1 cellular context compared by ENCODE assay signal in genomic region chr3:148600902-148601765, GRCh38.
TF ChIP-seq lines count a peak whose summit lies in the region.

No MANE protein-coding gene starts in this region.

TF ChIP-seq in HepG2, 621 proteins besides CTCF, POLR2A, EP300 and RAD21 (continued from another document and continues in another):
- TF ChIP-seq, protein P1, sequence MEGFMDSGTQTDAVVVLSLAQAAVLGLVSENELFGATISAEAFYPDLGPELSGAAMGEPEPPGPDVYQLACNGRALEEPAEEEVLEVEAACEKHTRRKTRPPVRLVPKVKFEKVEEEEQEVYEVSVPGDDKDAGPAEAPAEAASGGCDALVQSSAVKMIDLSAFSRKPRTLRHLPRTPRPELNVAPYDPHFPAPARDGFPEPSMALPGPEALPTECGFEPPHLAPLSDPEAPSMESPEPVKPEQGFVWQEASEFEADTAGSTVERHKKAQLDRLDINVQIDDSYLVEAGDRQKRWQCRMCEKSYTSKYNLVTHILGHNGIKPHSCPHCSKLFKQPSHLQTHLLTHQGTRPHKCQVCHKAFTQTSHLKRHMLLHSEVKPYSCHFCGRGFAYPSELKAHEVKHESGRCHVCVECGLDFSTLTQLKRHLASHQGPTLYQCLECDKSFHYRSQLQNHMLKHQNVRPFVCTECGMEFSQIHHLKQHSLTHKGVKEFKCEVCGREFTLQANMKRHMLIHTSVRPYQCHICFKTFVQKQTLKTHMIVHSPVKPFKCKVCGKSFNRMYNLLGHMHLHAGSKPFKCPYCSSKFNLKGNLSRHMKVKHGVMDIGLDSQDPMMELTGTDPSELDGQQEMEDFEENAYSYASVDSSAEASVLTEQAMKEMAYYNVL (CRISPR knock-in tag; IDR thresholded peaks at IDR 0.05; ENCODE audit: borderline replicate concordance) = peak; percentile 82; the same call in 1 of the 2 replicates
- TF ChIP-seq KAT7 (CRISPR knock-in tag; IDR thresholded peaks at IDR 0.05; ENCODE audit: borderline replicate concordance) (no peak), HDAC2 (CRISPR knock-in tag; IDR thresholded peaks at IDR 0.05) (peak; percentile 96), POLR2AphosphoS5 (IDR thresholded peaks at IDR 0.05; ENCODE audit: low read depth, low read length) (0 out of 2 replicates have a peak, but pooled peaks have one; percentile 31), ZNF784 (CRISPR knock-in tag; IDR thresholded peaks at IDR 0.05; ENCODE audit: borderline replicate concordance) (no peak), CBX5 (CRISPR knock-in tag; IDR thresholded peaks at IDR 0.05; ENCODE audit: borderline replicate concordance) (peak; percentile 75), ZBTB8A (CRISPR knock-in tag; IDR thresholded peaks at IDR 0.05; ENCODE audit: borderline replicate concordance, low read depth) (peak; percentile 10; the same call in 1 of the 2 replicates), BCL6 (CRISPR knock-in tag; IDR thresholded peaks at IDR 0.05) (peak; percentile 94), PTBP1 (IDR thresholded peaks at IDR 0.05; ENCODE audit: low read depth, low read length, poor library complexity, severe bottlenecking) (no peak), PAX8 (CRISPR knock-in tag; IDR thresholded peaks at IDR 0.05; ENCODE audit: borderline replicate concordance) (no peak), ZNF567 (CRISPR knock-in tag; IDR thresholded peaks at IDR 0.05; ENCODE audit: borderline replicate concordance) (no peak), ZNF589 (CRISPR knock-in tag; conservative IDR thresholded peaks at IDR 0.05) (no peak), KDM3A (CRISPR knock-in tag; IDR thresholded peaks at IDR 0.05; ENCODE audit: low read depth) (no peak), HHEX (CRISPR knock-in tag; IDR thresholded peaks at IDR 0.05) (peak; percentile 60; the same call in 1 of the 2 replicates), ZNF83 (CRISPR knock-in tag; IDR thresholded peaks at IDR 0.05; ENCODE audit: borderline replicate concordance) (no peak), ATF1 (CRISPR knock-in tag; IDR thresholded peaks at IDR 0.05) (no peak), TAF15 (IDR thresholded peaks at IDR 0.05; ENCODE audit: low read depth, low read length, poor library complexity, severe bottlenecking) (no peak), HNF4A (CRISPR knock-in tag; IDR thresholded peaks at IDR 0.05) (peak; percentile 96), PHF8 (CRISPR knock-in tag; IDR thresholded peaks at IDR 0.05) (peak; percentile 8; the same call in 1 of the 2 replicates), USF2 (IDR thresholded peaks at IDR 0.05; ENCODE audit: low read depth, low read length) (no peak), USF2 (CRISPR knock-in tag; IDR thresholded peaks at IDR 0.05; ENCODE audit: borderline replicate concordance) (no peak), MAZ (IDR thresholded peaks at IDR 0.05; ENCODE audit: borderline replicate concordance, low read depth, low read length) (no peak), MAZ (CRISPR knock-in tag; IDR thresholded peaks at IDR 0.05; ENCODE audit: low read depth) (no peak), RFX5 (IDR thresholded peaks at IDR 0.05; ENCODE audit: low read depth, low read length) (0 out of 2 replicates have a peak, but pooled peaks have one; percentile 23), GPN1 (CRISPR knock-in tag; IDR thresholded peaks at IDR 0.05; ENCODE audit: borderline replicate concordance) (no peak), FOXC1 (CRISPR knock-in tag; IDR thresholded peaks at IDR 0.05; ENCODE audit: borderline replicate concordance) (no peak), RXRB (CRISPR knock-in tag; IDR thresholded peaks at IDR 0.05; ENCODE audit: borderline replicate concordance) (peak; percentile 91), E2F5 (CRISPR knock-in tag; conservative IDR thresholded peaks at IDR 0.05) (no peak), YY1 (IDR thresholded peaks at IDR 0.05; ENCODE audit: insufficient read depth, insufficient replicate concordance, low read depth, low read length) (peak; percentile 76), RNF2 (conservative IDR thresholded peaks at IDR 0.05; ENCODE audit: low read depth) (no peak), ZNF460 (CRISPR knock-in tag; IDR thresholded peaks at IDR 0.05; ENCODE audit: borderline replicate concordance) (no peak), FOXM1 (CRISPR knock-in tag; IDR thresholded peaks at IDR 0.05) (no peak), ZNF552 (CRISPR knock-in tag; IDR thresholded peaks at IDR 0.05; ENCODE audit: borderline replicate concordance) (no peak), SP1 (IDR thresholded peaks at IDR 0.05) (no peak), SP1 (CRISPR knock-in tag; IDR thresholded peaks at IDR 0.05) (0 out of 2 replicates have a peak, but pooled peaks have one; percentile 24), ZNF251 (CRISPR knock-in tag; IDR thresholded peaks at IDR 0.05) (no peak), CENPX (CRISPR knock-in tag; IDR thresholded peaks at IDR 0.05) (no peak), ZNF547 (CRISPR knock-in tag; IDR thresholded peaks at IDR 0.05) (no peak), MIXL1 (CRISPR knock-in tag; IDR thresholded peaks at IDR 0.05) (peak; percentile 96), ZNF674 (CRISPR knock-in tag; IDR thresholded peaks at IDR 0.05; ENCODE audit: low read depth) (no peak), EEA1 (CRISPR knock-in tag; IDR thresholded peaks at IDR 0.05; ENCODE audit: borderline replicate concordance) (no peak), SNRNP70 (IDR thresholded peaks at IDR 0.05; ENCODE audit: low read depth, low read length) (no peak), NR0B2 (CRISPR knock-in tag; IDR thresholded peaks at IDR 0.05) (no peak), NPAS2 (CRISPR knock-in tag; IDR thresholded peaks at IDR 0.05; ENCODE audit: borderline replicate concordance) (no peak), NR2F2 (IDR thresholded peaks at IDR 0.05; ENCODE audit: borderline replicate concordance, low read depth) (peak; percentile 82), HOXA3 (CRISPR knock-in tag; IDR thresholded peaks at IDR 0.05) (peak; percentile 73), RELA (CRISPR knock-in tag; IDR thresholded peaks at IDR 0.05) (no peak), ELF1 (CRISPR knock-in tag; IDR thresholded peaks at IDR 0.05) (peak; percentile 64), THAP11 (CRISPR knock-in tag; IDR thresholded peaks at IDR 0.05) (peak; percentile 65), ZMAT3 (CRISPR knock-in tag; conservative IDR thresholded peaks at IDR 0.05) (no peak), ZNF629 (CRISPR knock-in tag; conservative IDR thresholded peaks at IDR 0.05) (no peak), ZSCAN22 (CRISPR knock-in tag; IDR thresholded peaks at IDR 0.05) (no peak)
- TF ChIP-seq, protein P2, sequence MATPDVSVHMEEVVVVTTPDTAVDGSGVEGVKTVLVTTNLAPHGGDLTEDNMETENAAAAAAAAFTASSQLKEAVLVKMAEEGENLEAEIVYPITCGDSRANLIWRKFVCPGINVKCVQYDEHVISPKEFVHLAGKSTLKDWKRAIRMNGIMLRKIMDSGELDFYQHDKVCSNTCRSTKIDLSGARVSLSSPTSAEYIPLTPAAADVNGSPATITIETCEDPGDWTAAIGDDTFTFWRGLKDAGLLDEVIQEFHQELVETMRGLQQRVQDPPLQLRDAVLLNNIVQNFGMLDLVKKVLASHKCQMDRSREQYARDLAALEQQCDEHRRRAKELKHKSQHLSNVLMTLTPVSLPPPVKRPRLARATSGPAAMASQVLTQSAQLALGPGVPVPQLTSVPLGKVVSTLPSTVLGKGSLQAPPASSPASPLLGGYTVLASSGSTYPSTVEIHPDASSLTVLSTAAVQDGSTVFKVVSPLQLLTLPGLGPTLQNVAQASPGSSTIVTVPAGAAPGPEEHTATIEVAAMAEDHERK (CRISPR knock-in tag; IDR thresholded peaks at IDR 0.05; ENCODE audit: low read depth) = no peak; the same call in 1 of the 2 replicates
- TF ChIP-seq, protein P3, sequence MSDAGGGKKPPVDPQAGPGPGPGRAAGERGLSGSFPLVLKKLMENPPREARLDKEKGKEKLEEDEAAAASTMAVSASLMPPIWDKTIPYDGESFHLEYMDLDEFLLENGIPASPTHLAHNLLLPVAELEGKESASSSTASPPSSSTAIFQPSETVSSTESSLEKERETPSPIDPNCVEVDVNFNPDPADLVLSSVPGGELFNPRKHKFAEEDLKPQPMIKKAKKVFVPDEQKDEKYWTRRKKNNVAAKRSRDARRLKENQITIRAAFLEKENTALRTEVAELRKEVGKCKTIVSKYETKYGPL (CRISPR knock-in tag; IDR thresholded peaks at IDR 0.05) = no peak
- TF ChIP-seq, protein P4, sequence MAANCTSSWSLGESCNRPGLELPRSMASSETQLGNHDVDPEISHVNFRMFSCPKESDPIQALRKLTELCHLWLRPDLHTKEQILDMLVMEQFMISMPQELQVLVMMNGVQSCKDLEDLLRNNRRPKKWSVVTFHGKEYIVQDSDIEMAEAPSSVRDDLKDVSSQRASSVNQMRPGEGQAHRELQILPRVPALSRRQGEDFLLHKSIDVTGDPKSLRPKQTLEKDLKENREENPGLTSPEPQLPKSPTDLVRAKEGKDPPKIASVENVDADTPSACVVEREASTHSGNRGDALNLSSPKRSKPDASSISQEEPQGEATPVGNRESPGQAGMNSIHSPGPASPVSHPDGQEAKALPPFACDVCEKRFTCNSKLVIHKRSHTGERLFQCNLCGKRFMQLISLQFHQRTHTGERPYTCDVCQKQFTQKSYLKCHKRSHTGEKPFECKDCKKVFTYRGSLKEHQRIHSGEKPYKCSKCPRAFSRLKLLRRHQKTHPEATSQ (CRISPR knock-in tag; IDR thresholded peaks at IDR 0.05; ENCODE audit: borderline replicate concordance) = peak; percentile 66; the same call in 1 of the 2 replicates
- TF ChIP-seq, protein P5, sequence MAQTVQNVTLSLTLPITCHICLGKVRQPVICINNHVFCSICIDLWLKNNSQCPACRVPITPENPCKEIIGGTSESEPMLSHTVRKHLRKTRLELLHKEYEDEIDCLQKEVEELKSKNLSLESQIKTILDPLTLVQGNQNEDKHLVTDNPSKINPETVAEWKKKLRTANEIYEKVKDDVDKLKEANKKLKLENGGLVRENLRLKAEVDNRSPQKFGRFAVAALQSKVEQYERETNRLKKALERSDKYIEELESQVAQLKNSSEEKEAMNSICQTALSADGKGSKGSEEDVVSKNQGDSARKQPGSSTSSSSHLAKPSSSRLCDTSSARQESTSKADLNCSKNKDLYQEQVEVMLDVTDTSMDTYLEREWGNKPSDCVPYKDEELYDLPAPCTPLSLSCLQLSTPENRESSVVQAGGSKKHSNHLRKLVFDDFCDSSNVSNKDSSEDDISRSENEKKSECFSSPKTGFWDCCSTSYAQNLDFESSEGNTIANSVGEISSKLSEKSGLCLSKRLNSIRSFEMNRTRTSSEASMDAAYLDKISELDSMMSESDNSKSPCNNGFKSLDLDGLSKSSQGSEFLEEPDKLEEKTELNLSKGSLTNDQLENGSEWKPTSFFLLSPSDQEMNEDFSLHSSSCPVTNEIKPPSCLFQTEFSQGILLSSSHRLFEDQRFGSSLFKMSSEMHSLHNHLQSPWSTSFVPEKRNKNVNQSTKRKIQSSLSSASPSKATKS (CRISPR knock-in tag; IDR thresholded peaks at IDR 0.05) = no peak
- TF ChIP-seq, protein P6, sequence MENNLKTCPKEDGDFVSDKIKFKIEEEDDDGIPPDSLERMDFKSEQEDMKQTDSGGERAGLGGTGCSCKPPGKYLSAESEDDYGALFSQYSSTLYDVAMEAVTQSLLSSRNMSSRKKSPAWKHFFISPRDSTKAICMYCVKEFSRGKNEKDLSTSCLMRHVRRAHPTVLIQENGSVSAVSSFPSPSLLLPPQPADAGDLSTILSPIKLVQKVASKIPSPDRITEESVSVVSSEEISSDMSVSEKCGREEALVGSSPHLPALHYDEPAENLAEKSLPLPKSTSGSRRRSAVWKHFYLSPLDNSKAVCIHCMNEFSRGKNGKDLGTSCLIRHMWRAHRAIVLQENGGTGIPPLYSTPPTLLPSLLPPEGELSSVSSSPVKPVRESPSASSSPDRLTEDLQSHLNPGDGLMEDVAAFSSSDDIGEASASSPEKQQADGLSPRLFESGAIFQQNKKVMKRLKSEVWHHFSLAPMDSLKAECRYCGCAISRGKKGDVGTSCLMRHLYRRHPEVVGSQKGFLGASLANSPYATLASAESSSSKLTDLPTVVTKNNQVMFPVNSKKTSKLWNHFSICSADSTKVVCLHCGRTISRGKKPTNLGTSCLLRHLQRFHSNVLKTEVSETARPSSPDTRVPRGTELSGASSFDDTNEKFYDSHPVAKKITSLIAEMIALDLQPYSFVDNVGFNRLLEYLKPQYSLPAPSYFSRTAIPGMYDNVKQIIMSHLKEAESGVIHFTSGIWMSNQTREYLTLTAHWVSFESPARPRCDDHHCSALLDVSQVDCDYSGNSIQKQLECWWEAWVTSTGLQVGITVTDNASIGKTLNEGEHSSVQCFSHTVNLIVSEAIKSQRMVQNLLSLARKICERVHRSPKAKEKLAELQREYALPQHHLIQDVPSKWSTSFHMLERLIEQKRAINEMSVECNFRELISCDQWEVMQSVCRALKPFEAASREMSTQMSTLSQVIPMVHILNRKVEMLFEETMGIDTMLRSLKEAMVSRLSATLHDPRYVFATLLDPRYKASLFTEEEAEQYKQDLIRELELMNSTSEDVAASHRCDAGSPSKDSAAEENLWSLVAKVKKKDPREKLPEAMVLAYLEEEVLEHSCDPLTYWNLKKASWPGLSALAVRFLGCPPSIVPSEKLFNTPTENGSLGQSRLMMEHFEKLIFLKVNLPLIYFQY (CRISPR knock-in tag; IDR thresholded peaks at IDR 0.05; ENCODE audit: borderline replicate concordance) = peak; percentile 60; the same call in 1 of the 2 replicates
